In the genomic region with DNA sequence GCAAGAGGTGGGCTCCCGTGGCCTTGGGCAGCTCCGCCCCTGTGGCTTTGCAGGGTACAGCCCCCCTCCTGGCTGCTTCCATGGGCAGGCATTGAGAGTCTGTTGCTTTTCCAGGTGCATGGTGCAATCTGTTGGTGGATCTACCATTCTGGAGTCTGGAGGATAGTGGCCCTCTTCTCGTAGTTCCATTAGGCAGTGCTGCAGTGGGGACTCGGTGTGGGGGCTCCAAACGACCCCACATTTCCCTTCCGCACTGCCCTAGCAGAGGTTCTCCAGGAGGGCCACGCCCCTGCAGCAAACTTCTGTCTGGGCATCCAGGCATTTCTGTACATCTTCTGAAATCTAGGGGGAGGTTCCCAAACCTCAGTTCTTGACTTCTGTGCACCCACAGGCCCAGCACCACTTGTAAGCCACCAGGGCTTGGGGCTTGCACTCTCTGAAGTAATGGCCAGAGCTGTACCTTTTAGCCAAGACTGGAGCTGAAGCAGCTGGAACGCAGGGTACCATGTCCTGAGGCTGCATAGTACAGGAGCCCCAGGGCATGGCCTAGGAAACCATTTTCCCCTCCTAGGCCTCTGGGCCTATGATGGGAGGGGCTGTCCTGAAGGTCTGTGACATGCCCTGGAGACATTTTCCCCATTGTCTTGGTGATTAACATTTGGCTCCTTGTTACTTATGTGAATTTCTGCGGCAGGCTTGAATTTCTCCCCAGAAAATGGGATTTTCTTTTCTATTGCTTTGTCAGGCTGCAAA, we compare ENCODE assay signal across 16 cellular contexts.
"Had no signal": no experiment of that assay in that cellular context is flagged by ENCODE, and none has a peak within 500 bp of the region (broad histone marks: within the 10 kb centered on the region; RNA-seq: fewer than 3 reads in every experiment).

No MANE protein-coding gene starts in this region.

- H3K9ac ChIP-seq: parathyroid adenoma had no signal

- ATAC-seq: body of pancreas; effector memory CD8-positive, alpha-beta T cell; stimulated activated memory B cell treated with anti-CD40 and anti-IgM and Interleukin-4, amounts not matched to agents 10 μg/mL and 1 μg/mL and 100 μg/mL, for 72 hours had no signal

- H3K27ac ChIP-seq: body of pancreas, parathyroid adenoma, transverse colon had no signal

- H3K9me3 Mint-ChIP-seq: activated naive CD4-positive, alpha-beta T cell treated with anti-CD3 and anti-CD28 coated beads, Interleukin-2, amount 10 ng/mL, durations not matched to agents 7 days and 5 days; activated T-helper 2 cell treated with anti-CD3 and anti-CD28 coated beads, Interferon-gamma antibody, Interleukin-2, Interleukin-4, amounts not matched to agents 10 μg/mL and 5 μg/mL and 100 μg/mL, durations not matched to agents 14 hours and 24 hours and 36 hours; central memory CD8-positive, alpha-beta T cell; effector memory CD8-positive, alpha-beta T cell; memory B cell; stimulated activated memory B cell treated with anti-CD40 and anti-IgM and Interleukin-4, amounts not matched to agents 10 μg/mL and 1 μg/mL and 100 μg/mL, for 72 hours had no signal

- DNase-seq: activated CD4-positive, alpha-beta T cell treated with anti-CD3 and anti-CD28 coated beads for 48 hours; activated naive CD4-positive, alpha-beta T cell treated with anti-CD3 and anti-CD28 coated beads, Interleukin-2, amount 10 ng/mL, durations not matched to agents 7 days and 5 days; activated T-cell treated with anti-CD3 and anti-CD28 coated beads for 4 hours; adrenal gland; body of pancreas; effector memory CD8-positive, alpha-beta T cell; erythroblast; retina; SIG-M5; T-helper 9 cell; transverse colon had no signal

- H3K27ac Mint-ChIP-seq: activated naive CD4-positive, alpha-beta T cell treated with anti-CD3 and anti-CD28 coated beads, Interleukin-2, amount 10 ng/mL, durations not matched to agents 7 days and 5 days; activated T-helper 2 cell treated with anti-CD3 and anti-CD28 coated beads, Interferon-gamma antibody, Interleukin-2, Interleukin-4, amounts not matched to agents 10 μg/mL and 5 μg/mL and 100 μg/mL, durations not matched to agents 14 hours and 24 hours and 36 hours; stimulated activated memory B cell treated with anti-CD40 and anti-IgM and Interleukin-4, amounts not matched to agents 10 μg/mL and 1 μg/mL and 100 μg/mL, for 72 hours had no signal

- H2AFZ ChIP-seq: parathyroid adenoma had no signal

- H3K9me3 ChIP-seq: adrenal gland, body of pancreas, transverse colon had no signal

- H3K27me3 ChIP-seq: adrenal gland, body of pancreas, transverse colon had no signal

- H3K4me3 Mint-ChIP-seq: activated naive CD4-positive, alpha-beta T cell treated with anti-CD3 and anti-CD28 coated beads, Interleukin-2, amount 10 ng/mL, durations not matched to agents 7 days and 5 days; central memory CD8-positive, alpha-beta T cell; effector memory CD8-positive, alpha-beta T cell; memory B cell; stimulated activated memory B cell treated with anti-CD40 and anti-IgM and Interleukin-4, amounts not matched to agents 10 μg/mL and 1 μg/mL and 100 μg/mL, for 72 hours had no signal

- H3K4me3 ChIP-seq: adrenal gland, body of pancreas, transverse colon had no signal

- H3K27me3 Mint-ChIP-seq: activated naive CD4-positive, alpha-beta T cell treated with anti-CD3 and anti-CD28 coated beads, Interleukin-2, amount 10 ng/mL, durations not matched to agents 7 days and 5 days; central memory CD8-positive, alpha-beta T cell; effector memory CD8-positive, alpha-beta T cell; memory B cell; stimulated activated memory B cell treated with anti-CD40 and anti-IgM and Interleukin-4, amounts not matched to agents 10 μg/mL and 1 μg/mL and 100 μg/mL, for 72 hours had no signal
